In genomic region chr3:62098646-62099365, GRCh38 we compare ENCODE assay signal across 18 cellular contexts.
"Had no signal": no experiment of that assay in that cellular context is flagged by ENCODE, and none has a peak within 500 bp of the region (broad histone marks: within the 10 kb centered on the region; RNA-seq: fewer than 3 reads in every experiment).

No MANE protein-coding gene starts in this region.

- H3K4me3 ChIP-seq: breast epithelium, hepatocyte had no signal

- H3K27ac ChIP-seq: breast epithelium, neutrophil had no signal

- H3K36me3 ChIP-seq: breast epithelium, neutrophil had no signal

- H3K4me1 ChIP-seq: breast epithelium had no signal

- H3K9me3 ChIP-seq: breast epithelium, neutrophil had no signal

- DNase-seq: activated CD4-positive, alpha-beta T cell treated with anti-CD3 and anti-CD28 coated beads, Interleukin-2, amount 10 ng/mL, durations not matched to agents 7 days and 5 days; activated CD8-positive, alpha-beta memory T cell treated with anti-CD3 and anti-CD28 coated beads for 24 hours; activated naive CD4-positive, alpha-beta T cell; activated naive CD8-positive, alpha-beta T cell treated with anti-CD3 and anti-CD28 coated beads, Interleukin-2, amount 10 ng/mL, durations not matched to agents 7 days and 5 days; anterior cingulate cortex; dermis blood vessel endothelial cell; effector memory CD8-positive, alpha-beta T cell; left ventricle myocardium superior; mesenchymal stem cell; natural killer cell; small intestine; stimulated activated CD4-positive, alpha-beta T cell treated with anti-CD3 and anti-CD28 coated beads, Interleukin-4, amount 100 ng/mL, for 24 hours; stimulated activated naive CD4-positive, alpha-beta T cell; trophoblast cell had no signal

- ATAC-seq: effector memory CD8-positive, alpha-beta T cell; left ventricle myocardium superior; natural killer cell had no signal

- FAIRE-seq: keratinocyte, small intestine had no signal

- H3K27me3 ChIP-seq: breast epithelium, hepatocyte, neutrophil had no signal
